23 cellular contexts compared by ENCODE assay signal in genomic region chr15:38559131-38559530, GRCh38. TPM values are rescaled to one million over a fixed set of nuclear protein-coding genes. Genes with fewer than 3 reads are reported as not detected.
DNase-seq lines count a peak whose midpoint lies in the region; ATAC-seq and TF ChIP-seq lines count a peak whose summit lies in the region.
"Had no signal": no experiment of that assay in that cellular context is flagged by ENCODE, and none has a peak within 500 bp of the region (broad histone marks: within the 10 kb centered on the region; RNA-seq: fewer than 3 reads in every experiment).

No MANE protein-coding gene starts in this region.

- no peak for ATAC-seq in IMR-90 (ENCODE audit: low read depth)
- ATAC-seq in activated naive CD8-positive, alpha-beta T cell treated with anti-CD3 and anti-CD28 coated beads, Interleukin-2, amount 10 ng/mL, durations not matched to agents 7 days and 5 days (ENCODE audit: low read depth), result no peak
- no peak for ATAC-seq in natural killer cell treated with Interleukin-12 subunit alpha and Interleukin-12 subunit beta and Interleukin-15 and Interleukin-18, amount 100 ng/mL, for 72 hours
- ATAC-seq: HepG2, mucosa of descending colon, right lobe of liver had no signal

- TF ChIP-seq CTCF in IMR-90 (conservative IDR thresholded peaks at IDR 0.05; ENCODE audit: low read depth, low read length) (no peak), progenitor cell of endocrine pancreas (IDR thresholded peaks at IDR 0.05; ENCODE audit: unreplicated experiment) (no peak), mesothelial cell of epicardium (IDR thresholded peaks at IDR 0.05; ENCODE audit: unreplicated experiment) (no peak)

- no peaks in the 10 kb centered on the region for H3K9me3 ChIP-seq in IMR-90 (ENCODE audit: control insufficient read depth, insufficient read depth, low read length)
- H3K9me3 ChIP-seq: esophagus muscularis mucosa, left ventricle myocardium inferior, MG63, mucosa of descending colon, right lobe of liver, upper lobe of left lung had no signal

- dilution Hi-C loops in IMR-90 (cut with HindIII; ENCODE audit: low sequenced_read_pairs, unreplicated experiment), result no loop called here

- peaks cover 30% of the 10 kb centered on the region for H3K4me1 ChIP-seq in IMR-90 (ENCODE audit: control insufficient read depth, insufficient read depth, low read length)

- 92% methylated on average over 1 of the region's 4 CpGs; no CpG with 5 or more reads in 1 of the 2 experiments for WGBS in IMR-90 (ENCODE audit: extremely low coverage in 2 of 2, insufficient read length in 1 of 2), 2 experiments

- no peak overlapping the region; the same call in 1 of the 2 replicates for H3K4me2 ChIP-seq in IMR-90 (ENCODE audit: low read depth, low read length)

- H3K14ac ChIP-seq in IMR-90 (replicated peaks; ENCODE audit: low read depth, low read length), result no peak overlapping the region

- peaks cover 75% of the 10 kb centered on the region for H3K4me1 Mint-ChIP-seq in activated CD4-positive, alpha-beta T cell treated with anti-CD3 and anti-CD28 coated beads, Interleukin-2, amount 10 ng/mL, durations not matched to agents 7 days and 5 days
- peaks cover 80% of the 10 kb centered on the region for H3K4me1 Mint-ChIP-seq in activated naive CD8-positive, alpha-beta T cell treated with anti-CD3 and anti-CD28 coated beads, Interleukin-2, amount 10 ng/mL, durations not matched to agents 7 days and 5 days
- H3K4me1 Mint-ChIP-seq in natural killer cell treated with Interleukin-12 subunit alpha and Interleukin-12 subunit beta and Interleukin-15 and Interleukin-18, amount 100 ng/mL, for 72 hours (ENCODE audit: low read depth in 2 of 2), result peaks cover 78 to 96% of the 10 kb centered on the region in 2 donors
- H3K4me1 Mint-ChIP-seq in progenitor cell of endocrine pancreas (ENCODE audit: low read depth), result peaks cover 11% of the 10 kb centered on the region
- H3K4me1 Mint-ChIP-seq in mesothelial cell of epicardium, result peaks cover 44% of the 10 kb centered on the region

- no peaks in the 10 kb centered on the region for H3K9me3 Mint-ChIP-seq in activated CD4-positive, alpha-beta T cell treated with anti-CD3 and anti-CD28 coated beads, Interleukin-2, amount 10 ng/mL, durations not matched to agents 7 days and 5 days
- H3K9me3 Mint-ChIP-seq in activated naive CD8-positive, alpha-beta T cell treated with anti-CD3 and anti-CD28 coated beads, Interleukin-2, amount 10 ng/mL, durations not matched to agents 7 days and 5 days, result no peaks in the 10 kb centered on the region
- H3K9me3 Mint-ChIP-seq in natural killer cell treated with Interleukin-12 subunit alpha and Interleukin-12 subunit beta and Interleukin-15 and Interleukin-18, amount 100 ng/mL, for 72 hours, result no peaks in the 10 kb centered on the region
- H3K9me3 Mint-ChIP-seq in progenitor cell of endocrine pancreas (ENCODE audit: low read depth) (no peaks in the 10 kb centered on the region), mesothelial cell of epicardium (no peaks in the 10 kb centered on the region)

- H3K4me3 Mint-ChIP-seq in activated CD4-positive, alpha-beta T cell treated with anti-CD3 and anti-CD28 coated beads, Interleukin-2, amount 10 ng/mL, durations not matched to agents 7 days and 5 days, result peak overlapping the region; percentile 98
- peak overlapping the region; percentile 99 for H3K4me3 Mint-ChIP-seq in activated naive CD8-positive, alpha-beta T cell treated with anti-CD3 and anti-CD28 coated beads, Interleukin-2, amount 10 ng/mL, durations not matched to agents 7 days and 5 days
- peak overlapping the region; percentile 91 for H3K4me3 Mint-ChIP-seq in natural killer cell treated with Interleukin-12 subunit alpha and Interleukin-12 subunit beta and Interleukin-15 and Interleukin-18, amount 100 ng/mL, for 72 hours
- H3K4me3 Mint-ChIP-seq in progenitor cell of endocrine pancreas (ENCODE audit: low read depth) (no peak overlapping the region), mesothelial cell of epicardium (no peak overlapping the region)

- CTCF ChIA-PET in activated CD4-positive, alpha-beta T cell treated with anti-CD3 and anti-CD28 coated beads, Interleukin-2, amount 10 ng/mL, durations not matched to agents 7 days and 5 days (lab: Charles Lee), result interaction anchor here (1.2 to 9.6 kb wide), 4 partner anchors 18 to 137 kb away, joined by 3 to 194 read pairs (median 6); no protein-coding TSS in a partner anchor
- CTCF ChIA-PET in IMR-90 (lab: Yijun Ruan, JAX), result interaction anchor here (0.6 kb wide), 1 partner anchor 132 kb away, joined by 3 read pairs; no protein-coding TSS in a partner anchor

- no peak overlapping the region for H2AFZ ChIP-seq in IMR-90 (replicated peaks; ENCODE audit: low read length, poor library complexity)

- H4K91ac ChIP-seq in IMR-90 (ENCODE audit: insufficient read depth, low read depth, low read length), result no peak overlapping the region; the same call in 1 of the 2 replicates

- no peak overlapping the region; the same call in 1 of the 2 replicates for H3K4me3 ChIP-seq in IMR-90 (ENCODE audit: insufficient read depth, low read depth, low read length)
- H3K4me3 ChIP-seq: esophagus muscularis mucosa, left ventricle myocardium inferior, MG63, mucosa of descending colon, right lobe of liver, upper lobe of left lung had no signal

- H3K79me1 ChIP-seq in IMR-90 (ENCODE audit: low read depth in 1 of 2, low read length in 2 of 2), result no peaks in the 10 kb centered on the region

- no peak overlapping the region for H3K18ac ChIP-seq in IMR-90 (ENCODE audit: low read depth, low read length)

- H3K27me3 ChIP-seq in IMR-90 (ENCODE audit: control insufficient read depth, insufficient read depth, low read length), result no peaks in the 10 kb centered on the region; the same call in 1 of the 2 replicates
- H3K27me3 ChIP-seq: right lobe of liver, upper lobe of left lung had no signal

- no peak overlapping the region; a peak in 1 of 4 replicates for H4K8ac ChIP-seq in IMR-90 (ENCODE audit: low read depth in 2 of 2, low read length in 2 of 2)

- TF ChIP-seq POLR2A in IMR-90 (IDR thresholded peaks at IDR 0.05; ENCODE audit: low read depth, low read length), result no peak

- intact Hi-C loops in IMR-90 (cut with micrococcal nuclease), result no loop called here

- H3K36me3 ChIP-seq in IMR-90 (ENCODE audit: control insufficient read depth, insufficient read depth, low read length), result no peaks in the 10 kb centered on the region
- H3K36me3 ChIP-seq: esophagus muscularis mucosa, left ventricle myocardium inferior, MG63, right lobe of liver, upper lobe of left lung had no signal

- no peak overlapping the region for H3K56ac ChIP-seq in IMR-90 (ENCODE audit: extremely low read depth, insufficient read depth, low read length)

- no peak overlapping the region for H2BK120ac ChIP-seq in IMR-90 (ENCODE audit: low read depth, low read length)

- H3K27ac ChIP-seq in IMR-90 (ENCODE audit: insufficient read depth, low read length), result no peak overlapping the region
- H3K27ac ChIP-seq: esophagus muscularis mucosa, left ventricle myocardium inferior, right lobe of liver had no signal

- H3K9ac ChIP-seq in IMR-90 (ENCODE audit: low read depth, low read length), result no peak overlapping the region

- no peak overlapping the region for H3K4ac ChIP-seq in IMR-90 (ENCODE audit: low read depth, low read length)

- DNase-seq in activated CD4-positive, alpha-beta T cell treated with anti-CD3 and anti-CD28 coated beads, Interleukin-2, amount 10 ng/mL, durations not matched to agents 7 days and 5 days, result no peak
- DNase-seq in activated CD4-positive, alpha-beta T cell treated with anti-CD3 and anti-CD28 coated beads, Interleukin-2, amount 50 U/mL, for 1 hour, result no peak
- no peak for DNase-seq in IMR-90
- DNase-seq in activated naive CD8-positive, alpha-beta T cell treated with anti-CD3 and anti-CD28 coated beads, Interleukin-2, amount 10 ng/mL, durations not matched to agents 7 days and 5 days, result no peak
- DNase-seq in natural killer cell treated with Interleukin-12 subunit alpha and Interleukin-12 subunit beta and Interleukin-15 and Interleukin-18, amount 100 ng/mL, for 72 hours (ENCODE audit: low spot score), result no peak
- DNase-seq in NK-92 (lab: John Stamatoyannopoulos, UW; ENCODE audit: unreplicated experiment), result no peak
- DNase-seq in progenitor cell of endocrine pancreas (ENCODE audit: low spot score, unreplicated experiment), result no peak
- DNase-seq in mesothelial cell of epicardium (ENCODE audit: low spot score in 2 of 2, unreplicated experiment in 2 of 2), result no peak
- DNase-seq: activated CD8-positive, alpha-beta memory T cell treated with anti-CD3 and anti-CD28 coated beads, Interleukin-2, amount 50 U/mL, for 4 hours; DMS79; left ventricle myocardium inferior; MG63; mucosa of descending colon; NCI-H187 treated with DMSO at 0.1 percent for 48 hours; NCI-H446 treated with DMSO at 0.1 percent for 48 hours; right lobe of liver; RPMI8226; stimulated activated naive CD4-positive, alpha-beta T cell treated with Interleukin-2 at 50 U/mL for 16 hours; SW 1271; upper lobe of left lung had no signal

- H3K9me1 ChIP-seq in IMR-90 (ENCODE audit: insufficient read depth, low read length), result peaks cover 10% of the 10 kb centered on the region

- BruUV-seq in IMR-90 (replicated peaks; lab: Mats Ljungman, UMichigan), result no TSS peak

- peaks cover 95% of the 10 kb centered on the region for H3K36me3 Mint-ChIP-seq in activated CD4-positive, alpha-beta T cell treated with anti-CD3 and anti-CD28 coated beads, Interleukin-2, amount 10 ng/mL, durations not matched to agents 7 days and 5 days (ENCODE audit: low read depth)
- peaks cover 77% of the 10 kb centered on the region for H3K36me3 Mint-ChIP-seq in activated naive CD8-positive, alpha-beta T cell treated with anti-CD3 and anti-CD28 coated beads, Interleukin-2, amount 10 ng/mL, durations not matched to agents 7 days and 5 days
- peaks cover 71% of the 10 kb centered on the region for H3K36me3 Mint-ChIP-seq in natural killer cell treated with Interleukin-12 subunit alpha and Interleukin-12 subunit beta and Interleukin-15 and Interleukin-18, amount 100 ng/mL, for 72 hours
- H3K36me3 Mint-ChIP-seq in progenitor cell of endocrine pancreas (ENCODE audit: insufficient read depth) (no peaks in the 10 kb centered on the region), mesothelial cell of epicardium (no peaks in the 10 kb centered on the region)

- H2BK15ac ChIP-seq in IMR-90 (ENCODE audit: low read depth, low read length), result no peak overlapping the region

- H2BK20ac ChIP-seq in IMR-90 (ENCODE audit: low read depth, low read length), result no peak overlapping the region

- H3K27ac Mint-ChIP-seq in activated CD4-positive, alpha-beta T cell treated with anti-CD3 and anti-CD28 coated beads, Interleukin-2, amount 10 ng/mL, durations not matched to agents 7 days and 5 days, result peak overlapping the region; percentile 95
- H3K27ac Mint-ChIP-seq in activated naive CD8-positive, alpha-beta T cell treated with anti-CD3 and anti-CD28 coated beads, Interleukin-2, amount 10 ng/mL, durations not matched to agents 7 days and 5 days, result peak overlapping the region; percentile 93
- H3K27ac Mint-ChIP-seq in natural killer cell treated with Interleukin-12 subunit alpha and Interleukin-12 subunit beta and Interleukin-15 and Interleukin-18, amount 100 ng/mL, for 72 hours, result peak overlapping the region; percentile 87 to 94
- H3K27ac Mint-ChIP-seq in progenitor cell of endocrine pancreas (no peak overlapping the region), mesothelial cell of epicardium (no peak overlapping the region)

- no peaks in the 10 kb centered on the region for H4K20me1 ChIP-seq in IMR-90 (ENCODE audit: insufficient read depth, low read length)

- H3K23ac ChIP-seq in IMR-90 (ENCODE audit: low read depth, low read length), result no peak overlapping the region

- no peak overlapping the region for H2BK5ac ChIP-seq in IMR-90 (ENCODE audit: low read depth, low read length, poor library complexity, severe bottlenecking)

- no peak for TF ChIP-seq RAD21 in IMR-90 (IDR thresholded peaks at IDR 0.05; ENCODE audit: low read length)

- peak overlapping the region; percentile 23; the same call in 1 of the 2 replicates for H2AK5ac ChIP-seq in IMR-90 (ENCODE audit: low read depth, low read length)

- no peaks in the 10 kb centered on the region for H3K27me3 Mint-ChIP-seq in activated CD4-positive, alpha-beta T cell treated with anti-CD3 and anti-CD28 coated beads, Interleukin-2, amount 10 ng/mL, durations not matched to agents 7 days and 5 days
- H3K27me3 Mint-ChIP-seq in activated naive CD8-positive, alpha-beta T cell treated with anti-CD3 and anti-CD28 coated beads, Interleukin-2, amount 10 ng/mL, durations not matched to agents 7 days and 5 days, result no peaks in the 10 kb centered on the region
- no peaks in the 10 kb centered on the region for H3K27me3 Mint-ChIP-seq in natural killer cell treated with Interleukin-12 subunit alpha and Interleukin-12 subunit beta and Interleukin-15 and Interleukin-18, amount 100 ng/mL, for 72 hours
- H3K27me3 Mint-ChIP-seq in progenitor cell of endocrine pancreas (peaks cover 44% of the 10 kb centered on the region), mesothelial cell of epicardium (ENCODE audit: low read depth) (peaks cover 12% of the 10 kb centered on the region)

- no peak overlapping the region for H2AK9ac ChIP-seq in IMR-90 (replicated peaks; ENCODE audit: low read depth, low read length, poor library complexity)

- in situ Hi-C loops in IMR-90 (cut with MboI; ENCODE audit: low sequenced_read_pairs), result no loop called here

- H4K5ac ChIP-seq in IMR-90 (ENCODE audit: low read depth, low read length), result no peak overlapping the region

- POLR2A ChIA-PET in activated CD4-positive, alpha-beta T cell treated with anti-CD3 and anti-CD28 coated beads, Interleukin-2, amount 10 ng/mL, durations not matched to agents 7 days and 5 days (lab: Charles Lee), result interaction anchor here (0.6 to 2.1 kb wide), 3 partner anchors 18 to 127 kb away, joined by 3 to 7 read pairs (median 4); no protein-coding TSS in a partner anchor
- POLR2A ChIA-PET in IMR-90 (lab: Charles Lee; ENCODE audit: unreplicated experiment), result no interaction called here
- POLR2A ChIA-PET in activated naive CD8-positive, alpha-beta T cell treated with anti-CD3 and anti-CD28 coated beads, Interleukin-2, amount 10 ng/mL, durations not matched to agents 7 days and 5 days (lab: Charles Lee), result interaction anchor here (0.6 to 10.2 kb wide), 4 partner anchors 92 to 139 kb away, joined by 3 to 275 read pairs (median 130); no protein-coding TSS in a partner anchor

RNA-seq across cellular contexts. Expression of gene RASGRP1, which starts 5.5 kb away (rescaled TPM):
- 100 to 1,000 TPM; 185 to 204 TPM for total RNA-seq in activated CD4-positive, alpha-beta T cell treated with anti-CD3 and anti-CD28 coated beads, Interleukin-2, amount 10 ng/mL, durations not matched to agents 7 days and 5 days
- 1.9 and 3.2 TPM in 2 replicates for total RNA-seq in IMR-90 (2012; rRNA removed)
- polyA plus RNA-seq in IMR-90 (2012; rRNA removed), result 1.4 TPM in 2 replicates
- polyA plus RNA-seq in IMR-90 (2012; cell fraction: cytosol; rRNA removed), result 0.43 and 0.60 TPM in 2 replicates
- 0.97 and 2.6 TPM in 2 replicates for polyA plus RNA-seq in IMR-90 (2012; cell fraction: nucleus; rRNA removed; ENCODE audit: low replicate concordance)
- 100 to 1,000 TPM; 175 to 179 TPM for total RNA-seq in activated naive CD8-positive, alpha-beta T cell treated with anti-CD3 and anti-CD28 coated beads, Interleukin-2, amount 10 ng/mL, durations not matched to agents 7 days and 5 days
- 100 to 1,000 TPM; 154 to 241 TPM for total RNA-seq in natural killer cell treated with Interleukin-12 subunit alpha and Interleukin-12 subunit beta and Interleukin-15 and Interleukin-18, amount 100 ng/mL, for 72 hours
- total RNA-seq in progenitor cell of endocrine pancreas, result 1.5 and 1.7 TPM in 2 replicates
- 3.7 to 4.8 TPM (median 4.4 TPM) in 3 replicates for total RNA-seq in mesothelial cell of epicardium
- total RNA-seq: A673 had no signal
- polyA plus RNA-seq: HepG2 had no signal

Comparison
In these comparisons a context has a peak if more than half of its experiments do, and no peak if none do; other contexts are left out.
1. H3K27ac Mint-ChIP-seq: peak in activated CD4-positive, alpha-beta T cell treated with anti-CD3 and anti-CD28 coated beads, Interleukin-2, amount 10 ng/mL, durations not matched to agents 7 days and 5 days (single experiment), activated naive CD8-positive, alpha-beta T cell treated with anti-CD3 and anti-CD28 coated beads, Interleukin-2, amount 10 ng/mL, durations not matched to agents 7 days and 5 days (single experiment) and natural killer cell treated with Interleukin-12 subunit alpha and Interleukin-12 subunit beta and Interleukin-15 and Interleukin-18, amount 100 ng/mL, for 72 hours (2 of 2); none in progenitor cell of endocrine pancreas (single experiment) and mesothelial cell of epicardium (single experiment).
2. H3K4me3 Mint-ChIP-seq: peak in activated CD4-positive, alpha-beta T cell treated with anti-CD3 and anti-CD28 coated beads, Interleukin-2, amount 10 ng/mL, durations not matched to agents 7 days and 5 days (single experiment), activated naive CD8-positive, alpha-beta T cell treated with anti-CD3 and anti-CD28 coated beads, Interleukin-2, amount 10 ng/mL, durations not matched to agents 7 days and 5 days (single experiment) and natural killer cell treated with Interleukin-12 subunit alpha and Interleukin-12 subunit beta and Interleukin-15 and Interleukin-18, amount 100 ng/mL, for 72 hours (single experiment); none in progenitor cell of endocrine pancreas (single experiment) and mesothelial cell of epicardium (single experiment).
3. RNA of gene RASGRP1, which starts 5.5 kb away (total RNA-seq): 154 to 241 TPM in natural killer cell treated with Interleukin-12 subunit alpha and Interleukin-12 subunit beta and Interleukin-15 and Interleukin-18, amount 100 ng/mL, for 72 hours, 185 to 204 TPM in activated CD4-positive, alpha-beta T cell treated with anti-CD3 and anti-CD28 coated beads, Interleukin-2, amount 10 ng/mL, durations not matched to agents 7 days and 5 days and 175 to 179 TPM in activated naive CD8-positive, alpha-beta T cell treated with anti-CD3 and anti-CD28 coated beads, Interleukin-2, amount 10 ng/mL, durations not matched to agents 7 days and 5 days; 3.7 to 4.8 TPM in mesothelial cell of epicardium, 1.9 to 3.2 TPM in IMR-90 and 1.5 to 1.7 TPM in progenitor cell of endocrine pancreas; every median in the first group is over 10 times any median in the second.